Comparison of ENCODE assay signal across 2 cellular contexts in genomic region chr20:56324806-56325205, GRCh38.
TF ChIP-seq lines count a peak whose summit lies in the region.

No MANE protein-coding gene starts in this region.

TF ChIP-seq in IMR-90, 13 proteins besides CTCF, POLR2A, EP300 and RAD21:
- TF ChIP-seq CEBPB (IDR thresholded peaks at IDR 0.05; ENCODE audit: low read depth, low read length), result peak; percentile 83
- TF ChIP-seq NFE2L2 (IDR thresholded peaks at IDR 0.05; ENCODE audit: low read depth, low read length), result no peak
- no peak for TF ChIP-seq RFX5 (IDR thresholded peaks at IDR 0.05; ENCODE audit: low read depth, low read length)
- TF ChIP-seq, protein P1, sequence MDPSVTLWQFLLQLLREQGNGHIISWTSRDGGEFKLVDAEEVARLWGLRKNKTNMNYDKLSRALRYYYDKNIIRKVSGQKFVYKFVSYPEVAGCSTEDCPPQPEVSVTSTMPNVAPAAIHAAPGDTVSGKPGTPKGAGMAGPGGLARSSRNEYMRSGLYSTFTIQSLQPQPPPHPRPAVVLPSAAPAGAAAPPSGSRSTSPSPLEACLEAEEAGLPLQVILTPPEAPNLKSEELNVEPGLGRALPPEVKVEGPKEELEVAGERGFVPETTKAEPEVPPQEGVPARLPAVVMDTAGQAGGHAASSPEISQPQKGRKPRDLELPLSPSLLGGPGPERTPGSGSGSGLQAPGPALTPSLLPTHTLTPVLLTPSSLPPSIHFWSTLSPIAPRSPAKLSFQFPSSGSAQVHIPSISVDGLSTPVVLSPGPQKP (IDR thresholded peaks at IDR 0.05; ENCODE audit: borderline replicate concordance, low read depth, low read length), result no peak
- TF ChIP-seq RCOR1 (IDR thresholded peaks at IDR 0.05; ENCODE audit: insufficient replicate concordance, low read length), result no peak

TF ChIP-seq in K562, 482 proteins besides CTCF, POLR2A, EP300 and RAD21:
- TF ChIP-seq CEBPG (CRISPR knock-in tag; IDR thresholded peaks at IDR 0.05) (no peak), CEBPG (tag; conservative IDR thresholded peaks at IDR 0.05 in 1 of 2, IDR thresholded peaks at IDR 0.05 in 1 of 2) (peak in 1 of 2 experiments; percentile 85; a peak in 2 of 4 replicates), ELF2 (CRISPR knock-in tag; IDR thresholded peaks at IDR 0.05) (no peak), CEBPB (tag; IDR thresholded peaks at IDR 0.05) (peak; percentile 78)
